ENCODE assay signal across 8 cellular contexts in the genomic region with DNA sequence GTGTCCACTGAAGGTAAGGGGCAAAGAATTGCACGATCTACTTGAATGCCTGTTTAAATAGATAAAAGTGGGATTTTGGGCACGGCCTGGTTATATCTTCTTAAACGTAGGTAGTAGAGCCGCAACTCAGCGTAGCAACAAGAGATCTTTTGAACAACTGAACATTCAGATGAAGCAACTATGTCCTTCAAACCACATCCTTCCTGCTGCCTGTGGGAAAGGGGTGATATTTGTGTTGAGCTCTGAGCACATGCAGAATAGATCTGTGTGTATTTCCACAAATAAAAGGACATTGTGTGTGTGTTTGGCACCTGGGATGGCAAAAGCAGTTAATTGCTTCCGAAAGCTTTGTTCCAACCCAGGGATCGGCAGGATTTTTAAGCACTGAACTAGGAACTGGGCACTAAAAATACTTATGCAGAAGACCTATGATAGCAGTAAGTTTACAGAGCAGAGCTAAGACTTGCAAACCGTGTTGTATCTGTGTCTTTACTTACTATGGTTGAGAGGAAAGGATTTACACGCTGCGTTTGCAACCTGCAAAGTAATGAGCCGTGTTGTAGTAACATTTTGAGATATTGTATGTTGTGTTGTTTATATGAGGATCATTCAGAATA.
A peak's percentile ranks its signal among the peaks of the same experiment; 100 is the strongest.
DNase-seq lines count a peak whose midpoint lies in the region; ATAC-seq and TF ChIP-seq lines count a peak whose summit lies in the region.

No MANE protein-coding gene starts in this region.

- no peaks in the 10 kb centered on the region for H3K36me3 Mint-ChIP-seq in activated CD4-positive, alpha-beta T cell treated with anti-CD3 and anti-CD28 coated beads, Interleukin-2, amount 10 ng/mL, durations not matched to agents 24 days and 14 days (ENCODE audit: low read depth)
- peaks cover 4% of the 10 kb centered on the region for H3K36me3 Mint-ChIP-seq in endothelial cell (ENCODE audit: low read depth, unreplicated experiment)
- no peaks in the 10 kb centered on the region for H3K36me3 Mint-ChIP-seq in stimulated activated effector memory CD8-positive, alpha-beta T cell treated with anti-CD3 and anti-CD28 coated beads, Interleukin-12 subunit alpha, Interleukin-12 subunit beta, amount 100 ng/mL, for 72 hours

- no peak overlapping the region for H3K4me3 Mint-ChIP-seq in activated CD4-positive, alpha-beta T cell treated with anti-CD3 and anti-CD28 coated beads, Interleukin-2, amount 10 ng/mL, durations not matched to agents 24 days and 14 days
- peak overlapping the region; percentile 3 for H3K4me3 Mint-ChIP-seq in endothelial cell (ENCODE audit: unreplicated experiment)
- no peak overlapping the region for H3K4me3 Mint-ChIP-seq in stimulated activated effector memory CD8-positive, alpha-beta T cell treated with anti-CD3 and anti-CD28 coated beads, Interleukin-12 subunit alpha, Interleukin-12 subunit beta, amount 100 ng/mL, for 72 hours

- H3K9me3 Mint-ChIP-seq in activated CD4-positive, alpha-beta T cell treated with anti-CD3 and anti-CD28 coated beads, Interleukin-2, amount 10 ng/mL, durations not matched to agents 24 days and 14 days = no peaks in the 10 kb centered on the region
- H3K9me3 Mint-ChIP-seq in endothelial cell (ENCODE audit: unreplicated experiment) = no peaks in the 10 kb centered on the region
- H3K9me3 Mint-ChIP-seq in stimulated activated effector memory CD8-positive, alpha-beta T cell treated with anti-CD3 and anti-CD28 coated beads, Interleukin-12 subunit alpha, Interleukin-12 subunit beta, amount 100 ng/mL, for 72 hours = no peaks in the 10 kb centered on the region

- no peak for TF ChIP-seq CTCF in endothelial cell (IDR thresholded peaks at IDR 0.05; ENCODE audit: unreplicated experiment)

- H3K27ac Mint-ChIP-seq in activated CD4-positive, alpha-beta T cell treated with anti-CD3 and anti-CD28 coated beads, Interleukin-2, amount 10 ng/mL, durations not matched to agents 24 days and 14 days = peak overlapping the region; percentile 98
- H3K27ac Mint-ChIP-seq in endothelial cell (ENCODE audit: unreplicated experiment) = peak overlapping the region; percentile 94
- no peak overlapping the region for H3K27ac Mint-ChIP-seq in stimulated activated effector memory CD8-positive, alpha-beta T cell treated with anti-CD3 and anti-CD28 coated beads, Interleukin-12 subunit alpha, Interleukin-12 subunit beta, amount 100 ng/mL, for 72 hours

- no peaks in the 10 kb centered on the region for H3K27me3 Mint-ChIP-seq in activated CD4-positive, alpha-beta T cell treated with anti-CD3 and anti-CD28 coated beads, Interleukin-2, amount 10 ng/mL, durations not matched to agents 24 days and 14 days
- no peaks in the 10 kb centered on the region for H3K27me3 Mint-ChIP-seq in endothelial cell (ENCODE audit: unreplicated experiment)

- intact Hi-C loops in activated CD4-positive, alpha-beta T cell treated with anti-CD3 and anti-CD28 coated beads, Interleukin-2, amount 10 ng/mL, durations not matched to agents 24 days and 14 days (cut with micrococcal nuclease) = loop anchor here (1.0 to 2.0 kb wide), 2 partner anchors 95 to 171 kb away; no protein-coding TSS in a partner anchor

- DNase-seq in MV-4-11 (lab: John Stamatoyannopoulos, UW) = peak; percentile 86
- DNase-seq in activated CD4-positive, alpha-beta T cell treated with anti-CD3 and anti-CD28 coated beads, Interleukin-2, amount 10 ng/mL, durations not matched to agents 24 days and 14 days = peak; percentile 89
- peak; percentile 4 for DNase-seq in endothelial cell (ENCODE audit: low spot score)
- DNase-seq in stimulated activated effector memory CD8-positive, alpha-beta T cell treated with anti-CD3 and anti-CD28 coated beads, Interleukin-12 subunit alpha, Interleukin-12 subunit beta, amount 100 ng/mL, for 72 hours (ENCODE audit: low spot score in 2 of 2) = peak; percentile 8 to 67
- DNase-seq in NCI-H1417 treated with DMSO at 0.1 percent for 48 hours (lab: John Stamatoyannopoulos, UW) = no peak
- DNase-seq in NCI-H2107 (lab: John Stamatoyannopoulos, UW) = no peak

- peak; percentile 76 for ATAC-seq in stimulated activated effector memory CD8-positive, alpha-beta T cell treated with anti-CD3 and anti-CD28 coated beads, Interleukin-12 subunit alpha, Interleukin-12 subunit beta, amount 100 ng/mL, for 72 hours
- ATAC-seq in HG02759 (IDR thresholded peaks at IDR 0.05; ENCODE audit: unreplicated experiment) (no peak), GM19023 (IDR thresholded peaks at IDR 0.05; ENCODE audit: unreplicated experiment) (no peak)

- H3K4me1 Mint-ChIP-seq in activated CD4-positive, alpha-beta T cell treated with anti-CD3 and anti-CD28 coated beads, Interleukin-2, amount 10 ng/mL, durations not matched to agents 24 days and 14 days = peaks cover 33% of the 10 kb centered on the region
- H3K4me1 Mint-ChIP-seq in endothelial cell (ENCODE audit: unreplicated experiment) = peaks cover 28% of the 10 kb centered on the region
- H3K4me1 Mint-ChIP-seq in stimulated activated effector memory CD8-positive, alpha-beta T cell treated with anti-CD3 and anti-CD28 coated beads, Interleukin-12 subunit alpha, Interleukin-12 subunit beta, amount 100 ng/mL, for 72 hours = peaks cover 28% of the 10 kb centered on the region

Comparison
In these comparisons a context has a peak if more than half of its experiments do, and no peak if none do; other contexts are left out.
1. DNase-seq: peak in MV-4-11 (single experiment), activated CD4-positive, alpha-beta T cell treated with anti-CD3 and anti-CD28 coated beads, Interleukin-2, amount 10 ng/mL, durations not matched to agents 24 days and 14 days (single experiment), endothelial cell (single experiment) and stimulated activated effector memory CD8-positive, alpha-beta T cell treated with anti-CD3 and anti-CD28 coated beads, Interleukin-12 subunit alpha, Interleukin-12 subunit beta, amount 100 ng/mL, for 72 hours (2 of 2); none in NCI-H1417 treated with DMSO at 0.1 percent for 48 hours (single experiment) and NCI-H2107 (single experiment).